ENCODE assay signal across 27 cellular contexts in genomic region chr2:174431902-174432301, GRCh38.
"Had no signal": no experiment of that assay in that cellular context is flagged by ENCODE, and none has a peak within 500 bp of the region (broad histone marks: within the 10 kb centered on the region; RNA-seq: fewer than 3 reads in every experiment).

No MANE protein-coding gene starts in this region.

- H3K4me3 ChIP-seq: colonic mucosa, coronary artery, dorsolateral prefrontal cortex, esophagus muscularis mucosa, esophagus squamous epithelium, gastrocnemius medialis, gastroesophageal sphincter, heart left ventricle, heart right ventricle had no signal

- H3K9me3 ChIP-seq: colonic mucosa, esophagus muscularis mucosa, esophagus squamous epithelium, gastrocnemius medialis, gastroesophageal sphincter, heart left ventricle, heart right ventricle had no signal

- H3K27ac ChIP-seq: colonic mucosa, coronary artery, dorsolateral prefrontal cortex, epithelial cell of prostate, esophagus muscularis mucosa, esophagus squamous epithelium, foreskin keratinocyte, gastrocnemius medialis, gastroesophageal sphincter, heart left ventricle, heart right ventricle had no signal

- H3K4me1 ChIP-seq: colonic mucosa, esophagus squamous epithelium, foreskin keratinocyte, gastrocnemius medialis, heart left ventricle, heart right ventricle had no signal

- FAIRE-seq: colon, endometrium, frontal cortex had no signal

- H3K27me3 ChIP-seq: colonic mucosa, dorsolateral prefrontal cortex, esophagus muscularis mucosa, esophagus squamous epithelium, foreskin keratinocyte, gastrocnemius medialis, gastroesophageal sphincter, heart left ventricle, heart right ventricle had no signal

- DNase-seq: colonic mucosa; cortex of kidney; dermis blood vessel endothelial cell; dorsolateral prefrontal cortex; effector CD4-positive, alpha-beta T cell; effector CD8-positive, alpha-beta T cell; effector memory CD4-positive, alpha-beta T cell; effector memory CD8-positive, alpha-beta T cell; endodermal cell; erythroblast; esophagus squamous epithelium; foreskin fibroblast; foreskin keratinocyte; foreskin melanocyte; gastrocnemius medialis; glutamatergic neuron; head of caudate nucleus; heart left ventricle; heart right ventricle had no signal

- H3K36me3 ChIP-seq: colonic mucosa had no signal

- ATAC-seq: effector memory CD8-positive, alpha-beta T cell; esophagus mucosa; foreskin keratinocyte; gastrocnemius medialis; gastroesophageal sphincter; heart left ventricle; heart right ventricle had no signal
